22 cellular contexts compared by ENCODE assay signal in genomic region chr6:89251170-89251569, GRCh38. TPM values are rescaled to one million over a fixed set of nuclear protein-coding genes. Genes with fewer than 3 reads are reported as not detected.
DNase-seq lines count a peak whose midpoint lies in the region; TF ChIP-seq lines count a peak whose summit lies in the region.
"Had no signal": no experiment of that assay in that cellular context is flagged by ENCODE, and none has a peak within 500 bp of the region (broad histone marks: within the 10 kb centered on the region; RNA-seq: fewer than 3 reads in every experiment).

No MANE protein-coding gene starts in this region.

- H3K79me2 ChIP-seq in osteoblast (ENCODE audit: insufficient read depth, low read length) = no peaks in the 10 kb centered on the region

- peak; percentile 15 for DNase-seq in activated CD8-positive, alpha-beta memory T cell treated with anti-CD3 and anti-CD28 coated beads for 24 hours
- DNase-seq in activated CD8-positive, alpha-beta memory T cell treated with anti-CD3 and anti-CD28 coated beads, Interleukin-2, amount 50 U/mL, for 4 hours = no peak
- DNase-seq in dermis blood vessel endothelial cell (peak; percentile 87), fibroblast of pulmonary artery (ENCODE audit: low read depth) (peak; percentile 53), pulmonary artery endothelial cell (ENCODE audit: low read depth, low spot score) (peak; percentile 57), NCI-H1694 treated with DMSO at 0.1 percent for 48 hours (lab: John Stamatoyannopoulos, UW) (no peak), osteoblast (ENCODE audit: insufficient read length, low spot score, missing footprints) (no peak), NCI-H510A treated with DMSO at 0.1 percent for 48 hours (lab: John Stamatoyannopoulos, UW) (no peak)
- DNase-seq: BE2C, Calu3, DMS79 treated with DMSO at 0.1 percent for 48 hours, GF-D8, HCEC 1CT, MM.1S, NCI-H1048, NCI-H1436, NCI-H187 treated with DMSO at 0.1 percent for 48 hours, NCI-H526, Peyer's patch, SK-N-SH had no signal

- no peaks in the 10 kb centered on the region for H3K4me1 ChIP-seq in osteoblast (ENCODE audit: insufficient read depth, low read length)
- H3K4me1 ChIP-seq: BE2C, Peyer's patch had no signal

- H4K20me1 ChIP-seq in osteoblast (ENCODE audit: insufficient read depth, low read length) = no peaks in the 10 kb centered on the region

- no peaks in the 10 kb centered on the region for H3K9me3 ChIP-seq in osteoblast (ENCODE audit: low read depth, low read length)
- H3K9me3 ChIP-seq: BE2C, Peyer's patch, SK-N-SH had no signal

- no peaks in the 10 kb centered on the region for H3K36me3 ChIP-seq in osteoblast (ENCODE audit: insufficient read depth, low read length)
- H3K36me3 ChIP-seq: BE2C, Peyer's patch had no signal

- no peak overlapping the region for H3K4me3 ChIP-seq in fibroblast of pulmonary artery (replicated peaks; ENCODE audit: low read depth, low read length)
- H3K4me3 ChIP-seq in osteoblast (ENCODE audit: insufficient read depth, low read length) = no peak overlapping the region
- H3K4me3 ChIP-seq: Peyer's patch had no signal

- H2AFZ ChIP-seq in osteoblast (ENCODE audit: low read length) = no peak overlapping the region

- TF ChIP-seq CTCF in fibroblast of pulmonary artery (IDR thresholded peaks at IDR 0.05; ENCODE audit: low read length, missing control alignments) (no peak), osteoblast (IDR thresholded peaks at IDR 0.05; ENCODE audit: extremely low read depth, low read depth, low read length) (no peak)

- H3K27ac ChIP-seq in osteoblast (ENCODE audit: low read depth, low read length) = no peak overlapping the region
- H3K27ac ChIP-seq: 22Rv1, KMS-11, Peyer's patch had no signal

- H3K4me2 ChIP-seq in osteoblast (ENCODE audit: insufficient read depth, low read length) = no peak overlapping the region
- H3K4me2 ChIP-seq: KMS-11, SK-N-SH had no signal

- H3K27me3 ChIP-seq in osteoblast (ENCODE audit: insufficient read depth, low read length) = no peaks in the 10 kb centered on the region
- H3K27me3 ChIP-seq: BE2C, Peyer's patch had no signal

RNA-seq across cellular contexts. Expression of gene GABRR1, which starts 34.0 kb away (rescaled TPM):
- total RNA-seq in dermis blood vessel endothelial cell = not detected in 2 replicates
- not detected in 2 replicates for total RNA-seq in pulmonary artery endothelial cell
- not detected in 2 replicates for total RNA-seq in osteoblast
- total RNA-seq: Calu3, Peyer's patch had no signal

Comparison
In these comparisons a context has a peak if more than half of its experiments do, and no peak if none do; other contexts are left out.
1. DNase-seq: peak in activated CD8-positive, alpha-beta memory T cell treated with anti-CD3 and anti-CD28 coated beads for 24 hours (single experiment), dermis blood vessel endothelial cell (single experiment), fibroblast of pulmonary artery (single experiment) and pulmonary artery endothelial cell (single experiment); none in activated CD8-positive, alpha-beta memory T cell treated with anti-CD3 and anti-CD28 coated beads, Interleukin-2, amount 50 U/mL, for 4 hours (single experiment), NCI-H1694 treated with DMSO at 0.1 percent for 48 hours (single experiment), osteoblast (single experiment) and NCI-H510A treated with DMSO at 0.1 percent for 48 hours (single experiment).